In genomic region chr4:25677943-25678342, GRCh38 we compare ENCODE assay signal across 36 cellular contexts. TPM values are rescaled to one million over a fixed set of nuclear protein-coding genes. Genes with fewer than 3 reads are reported as not detected.
"Had no signal": no experiment of that assay in that cellular context is flagged by ENCODE, and none has a peak within 500 bp of the region (broad histone marks: within the 10 kb centered on the region; RNA-seq: fewer than 3 reads in every experiment).

No MANE protein-coding gene starts in this region.

- H3K27ac ChIP-seq: ascending aorta, breast epithelium, cardiac muscle cell, colonic mucosa, epithelial cell of prostate, esophagus squamous epithelium, gastroesophageal sphincter had no signal

- H3K9me3 ChIP-seq: ascending aorta, breast epithelium, colonic mucosa, esophagus squamous epithelium, gastroesophageal sphincter had no signal

- H3K36me3 ChIP-seq: ascending aorta, breast epithelium, cardiac muscle cell, colonic mucosa, esophagus squamous epithelium, gastroesophageal sphincter had no signal

- H3K4me3 ChIP-seq: ascending aorta, breast epithelium, cardiac muscle cell, colonic mucosa, esophagus squamous epithelium, gastroesophageal sphincter had no signal

- DNase-seq: activated CD4-positive, alpha-beta memory T cell treated with anti-CD3 and anti-CD28 coated beads for 36 hours; activated CD4-positive, alpha-beta T cell treated with anti-CD3 and anti-CD28 coated beads for 36 hours; activated CD4-positive, alpha-beta T cell treated with anti-CD3 and anti-CD28 coated beads, Interleukin-2, amount 10 ng/mL, durations not matched to agents 24 days and 14 days; activated CD4-positive, CD25-positive, alpha-beta regulatory T cell; activated CD4-positive, CD25-positive, alpha-beta regulatory T cell treated with anti-CD3 and anti-CD28 coated beads, Interleukin-2, amount 50 U/mL, for 72 hours; activated CD8-positive, alpha-beta memory T cell treated with anti-CD3 and anti-CD28 coated beads, Interleukin-2, amount 10 ng/mL, durations not matched to agents 7 days and 5 days; activated CD8-positive, alpha-beta memory T cell treated with anti-CD3 and anti-CD28 coated beads, Interleukin-2, amount 50 U/mL, for 4 hours; activated CD8-positive, alpha-beta T cell treated with anti-CD3 and anti-CD28 coated beads, Interleukin-2, amount 10 ng/mL, durations not matched to agents 7 days and 5 days; activated effector memory CD4-positive, alpha-beta T cell treated with anti-CD3 and anti-CD28 coated beads, Interleukin-2, amount 50 U/mL, for 16 hours; activated naive CD4-positive, alpha-beta T cell; activated naive CD4-positive, alpha-beta T cell treated with anti-CD3 and anti-CD28 coated beads, Interleukin-2, amount 10 ng/mL, durations not matched to agents 7 days and 5 days; activated naive CD8-positive, alpha-beta T cell treated with anti-CD3 and anti-CD28 coated beads, Interleukin-2, amount 10 ng/mL, durations not matched to agents 7 days and 5 days; activated T-cell treated with anti-CD3 and anti-CD28 coated beads, Interleukin-2, amount 50 U/mL, for 1 hour; activated T-cell treated with anti-CD3 and anti-CD28 coated beads, Interleukin-2, amount 50 U/mL, for 48 hours; central memory CD4-positive, alpha-beta T cell; cerebellar nuclear complex; colonic mucosa; effector CD8-positive, alpha-beta T cell; esophagus squamous epithelium; foreskin melanocyte; T-helper 2 cell had no signal

- H3K4me1 ChIP-seq: ascending aorta, breast epithelium, colonic mucosa, esophagus squamous epithelium, gastroesophageal sphincter had no signal

- ATAC-seq: activated CD4-positive, alpha-beta T cell treated with anti-CD3 and anti-CD28 coated beads for 36 hours; activated CD8-positive, alpha-beta memory T cell treated with anti-CD3 and anti-CD28 coated beads, Interleukin-2, amount 10 ng/mL, durations not matched to agents 7 days and 5 days; activated CD8-positive, alpha-beta T cell treated with anti-CD3 and anti-CD28 coated beads, Interleukin-2, amount 10 ng/mL, durations not matched to agents 7 days and 5 days; activated naive CD4-positive, alpha-beta T cell treated with anti-CD3 and anti-CD28 coated beads, Interleukin-2, amount 50 U/mL, for 72 hours; gastroesophageal sphincter had no signal

- FAIRE-seq: endometrium, endothelial cell of umbilical vein had no signal

- H3K27me3 ChIP-seq: ascending aorta, breast epithelium, cardiac muscle cell, colonic mucosa, esophagus squamous epithelium, gastroesophageal sphincter had no signal

RNA-seq across cellular contexts. Expression of gene SLC34A2, which starts 22.3 kb away (rescaled TPM):
- total RNA-seq: activated CD4-positive, alpha-beta memory T cell treated with anti-CD3 and anti-CD28 coated beads for 36 hours; activated CD4-positive, alpha-beta T cell treated with anti-CD3 and anti-CD28 coated beads for 36 hours; activated CD4-positive, alpha-beta T cell treated with anti-CD3 and anti-CD28 coated beads, Interleukin-2, amount 10 ng/mL, durations not matched to agents 24 days and 14 days; activated CD8-positive, alpha-beta memory T cell treated with anti-CD3 and anti-CD28 coated beads for 36 hours; activated CD8-positive, alpha-beta memory T cell treated with anti-CD3 and anti-CD28 coated beads, Interleukin-2, amount 10 ng/mL, durations not matched to agents 7 days and 5 days; activated CD8-positive, alpha-beta T cell treated with anti-CD3 and anti-CD28 coated beads, Interleukin-2, amount 10 ng/mL, durations not matched to agents 7 days and 5 days; activated naive CD4-positive, alpha-beta T cell treated with anti-CD3 and anti-CD28 coated beads, Interleukin-2, amount 50 U/mL, for 72 hours; activated naive CD8-positive, alpha-beta T cell treated with anti-CD3 and anti-CD28 coated beads, Interleukin-2, amount 10 ng/mL, durations not matched to agents 7 days and 5 days; activated T-helper 1 cell treated with anti-CD3 and anti-CD28 coated beads, Interleukin-12 subunit alpha, Interleukin-12 subunit beta, Interleukin-2, Interleukin-4 antibody, amounts not matched to agents 30 ng/mL and 10 ng/mL and 1 ng/mL, durations not matched to agents 14 hours and 24 hours and 36 hours; activated T-helper 2 cell treated with anti-CD3 and anti-CD28 coated beads, Interferon-gamma antibody, Interleukin-2, Interleukin-4, amounts not matched to agents 10 μg/mL and 5 μg/mL and 100 μg/mL, durations not matched to agents 14 hours and 24 hours and 36 hours; ascending aorta; endothelial cell of umbilical vein; fibroblast of lung; fibroblast of villous mesenchyme; glomerular endothelial cell; T-helper 1 cell treated with Interleukin-12 subunit alpha and Interleukin-12 subunit beta and Interleukin-4 antibody, amounts not matched to agents 30 ng/mL and 1 ng/mL, for 36 hours had no signal
- polyA plus RNA-seq: endothelial cell of umbilical vein, fibroblast of lung had no signal
